Comparison of ENCODE assay signal across 19 cellular contexts in the genomic region with DNA sequence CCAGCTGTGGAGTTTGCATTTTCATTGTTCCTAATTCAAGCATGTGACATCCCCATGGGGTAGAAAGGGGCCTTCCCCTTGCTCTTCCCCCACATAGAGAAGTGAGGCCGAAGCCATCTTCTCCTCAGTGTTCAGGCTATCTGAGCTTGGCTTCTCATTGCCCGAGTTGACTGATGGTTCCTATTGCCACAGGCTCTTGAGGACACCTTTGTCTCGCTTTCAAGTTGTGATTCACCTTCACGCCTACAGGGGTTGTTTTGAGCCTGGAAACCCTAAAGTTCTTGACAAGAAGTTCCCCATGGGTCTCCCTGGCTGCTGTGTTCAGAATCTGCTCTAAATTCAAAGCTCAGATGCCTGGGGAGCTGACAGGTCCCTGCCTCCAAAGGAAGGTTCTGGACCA. TPM values are rescaled to one million over a fixed set of nuclear protein-coding genes. Genes with fewer than 3 reads are reported as not detected.
A peak's percentile ranks its signal among the peaks of the same experiment; 100 is the strongest.
DNase-seq lines count a peak whose midpoint lies in the region; ATAC-seq lines count a peak whose summit lies in the region.
"Had no signal": no experiment of that assay in that cellular context is flagged by ENCODE, and none has a peak within 500 bp of the region (broad histone marks: within the 10 kb centered on the region; RNA-seq: fewer than 3 reads in every experiment).

No MANE protein-coding gene starts in this region.

- H3K27ac Mint-ChIP-seq in activated naive CD4-positive, alpha-beta T cell treated with anti-CD3 and anti-CD28 coated beads, Interleukin-2, amount 10 ng/mL, durations not matched to agents 7 days and 5 days, result no peak overlapping the region
- no peak overlapping the region for H3K27ac Mint-ChIP-seq in activated naive CD4-positive, alpha-beta T cell treated with anti-CD3 and anti-CD28 coated beads, Interleukin-2, amount 50 U/mL, for 72 hours
- H3K27ac Mint-ChIP-seq: HFFc6 had no signal

- peaks cover 3% of the 10 kb centered on the region for H3K27me3 Mint-ChIP-seq in activated naive CD4-positive, alpha-beta T cell treated with anti-CD3 and anti-CD28 coated beads, Interleukin-2, amount 10 ng/mL, durations not matched to agents 7 days and 5 days

- DNase-seq in activated naive CD4-positive, alpha-beta T cell treated with anti-CD3 and anti-CD28 coated beads, Interleukin-2, amount 10 ng/mL, durations not matched to agents 7 days and 5 days, result peak; percentile 27
- DNase-seq in activated naive CD4-positive, alpha-beta T cell treated with anti-CD3 and anti-CD28 coated beads, Interleukin-2, amount 50 U/mL, for 72 hours (ENCODE audit: low spot score in 2 of 2), result no peak
- DNase-seq in RPMI8226 (peak; percentile 45), EL (no peak), NCI-H2081 treated with DMSO at 0.1 percent for 48 hours (lab: John Stamatoyannopoulos, UW) (no peak), mesenchymal stem cell (no peak)
- DNase-seq: activated gamma-delta T cell; gastrocnemius medialis; HFFc6; left ventricle myocardium superior; NCI-H146; NCI-H524; spleen; stimulated activated naive CD4-positive, alpha-beta T cell had no signal

- no peak overlapping the region for H2BK5ac ChIP-seq in mesenchymal stem cell (ENCODE audit: low read depth, low read length, poor library complexity, severe bottlenecking)

- H3K4me3 ChIP-seq in mesenchymal stem cell (ENCODE audit: insufficient read depth in 1 of 2, low read depth in 1 of 2, low read length in 2 of 2), result no peak overlapping the region
- H3K4me3 ChIP-seq: gastrocnemius medialis, spleen had no signal

- H3K27ac ChIP-seq in mesenchymal stem cell (ENCODE audit: low read length, poor library complexity, severe bottlenecking), result no peak overlapping the region
- H3K27ac ChIP-seq: gastrocnemius medialis, HL-60, spleen had no signal

- no peaks in the 10 kb centered on the region for H3K9me3 Mint-ChIP-seq in activated naive CD4-positive, alpha-beta T cell treated with anti-CD3 and anti-CD28 coated beads, Interleukin-2, amount 10 ng/mL, durations not matched to agents 7 days and 5 days
- no peaks in the 10 kb centered on the region for H3K9me3 Mint-ChIP-seq in activated naive CD4-positive, alpha-beta T cell treated with anti-CD3 and anti-CD28 coated beads, Interleukin-2, amount 50 U/mL, for 72 hours
- H3K9me3 Mint-ChIP-seq: HFFc6 had no signal

- no peak overlapping the region for H3K18ac ChIP-seq in mesenchymal stem cell (ENCODE audit: low read depth in 1 of 2, low read length in 2 of 2)

- no peaks in the 10 kb centered on the region for H3K79me1 ChIP-seq in mesenchymal stem cell (replicated peaks; ENCODE audit: low read length, poor library complexity, severe bottlenecking)

- H3K36me3 ChIP-seq in mesenchymal stem cell (ENCODE audit: control insufficient read depth in 1 of 2, insufficient read depth in 2 of 2, low read depth in 1 of 2, low read length in 2 of 2), result no peaks in the 10 kb centered on the region
- H3K36me3 ChIP-seq: gastrocnemius medialis, spleen had no signal

- no peaks in the 10 kb centered on the region for H3K9me3 ChIP-seq in mesenchymal stem cell (ENCODE audit: control insufficient read depth, low read length)
- H3K9me3 ChIP-seq: gastrocnemius medialis, spleen had no signal

- WGBS in mesenchymal stem cell, result 72% methylated on average over 4 of the region's 4 CpGs

- H4K8ac ChIP-seq in mesenchymal stem cell (ENCODE audit: low read length), result no peak overlapping the region

- H4K91ac ChIP-seq in mesenchymal stem cell (ENCODE audit: low read length), result no peak overlapping the region

- no peak overlapping the region for H2BK15ac ChIP-seq in mesenchymal stem cell (ENCODE audit: low read depth, poor library complexity, severe bottlenecking)

- H2BK120ac ChIP-seq in mesenchymal stem cell (ENCODE audit: low read depth, low read length), result no peak overlapping the region

- H3K23ac ChIP-seq in mesenchymal stem cell (ENCODE audit: low read length in 2 of 2), result no peak overlapping the region

- no peak overlapping the region for H2AFZ ChIP-seq in mesenchymal stem cell (ENCODE audit: low read depth, low read length)

- CTCF ChIA-PET in activated naive CD4-positive, alpha-beta T cell treated with anti-CD3 and anti-CD28 coated beads, Interleukin-2, amount 10 ng/mL, durations not matched to agents 7 days and 5 days (lab: Charles Lee), result interaction anchor here (1.3 kb wide), 1 partner anchor 35 kb away, joined by 3 read pairs; no protein-coding TSS in a partner anchor

- H3K4me3 Mint-ChIP-seq in activated naive CD4-positive, alpha-beta T cell treated with anti-CD3 and anti-CD28 coated beads, Interleukin-2, amount 10 ng/mL, durations not matched to agents 7 days and 5 days, result no peak overlapping the region
- H3K4me3 Mint-ChIP-seq: HFFc6 had no signal

- no peak overlapping the region for H2AK5ac ChIP-seq in mesenchymal stem cell (ENCODE audit: low read length, severe bottlenecking)

- no peak overlapping the region for H3K4me2 ChIP-seq in mesenchymal stem cell (ENCODE audit: low read length, poor library complexity, severe bottlenecking)

- ATAC-seq in activated naive CD4-positive, alpha-beta T cell treated with anti-CD3 and anti-CD28 coated beads, Interleukin-2, amount 50 U/mL, for 72 hours, result no peak
- ATAC-seq in HG02798 (IDR thresholded peaks at IDR 0.05; ENCODE audit: poor library complexity, unreplicated experiment), result peak; percentile 38
- ATAC-seq in HG03342 (IDR thresholded peaks at IDR 0.05; ENCODE audit: unreplicated experiment), result no peak
- ATAC-seq: gastrocnemius medialis, left ventricle myocardium superior had no signal

- H2BK12ac ChIP-seq in mesenchymal stem cell (ENCODE audit: low read length in 2 of 2), result no peak overlapping the region

- no peak overlapping the region for H3K4ac ChIP-seq in mesenchymal stem cell (ENCODE audit: low read depth in 1 of 2, low read length in 2 of 2)

- no peak overlapping the region for H3K9ac ChIP-seq in mesenchymal stem cell (ENCODE audit: low read length)

- H3K4me1 Mint-ChIP-seq in activated naive CD4-positive, alpha-beta T cell treated with anti-CD3 and anti-CD28 coated beads, Interleukin-2, amount 10 ng/mL, durations not matched to agents 7 days and 5 days, result peaks cover 6% of the 10 kb centered on the region

- no peak overlapping the region for H3K14ac ChIP-seq in mesenchymal stem cell (ENCODE audit: low read length in 2 of 2)

- no peaks in the 10 kb centered on the region for H3K36me3 Mint-ChIP-seq in activated naive CD4-positive, alpha-beta T cell treated with anti-CD3 and anti-CD28 coated beads, Interleukin-2, amount 10 ng/mL, durations not matched to agents 7 days and 5 days
- H3K36me3 Mint-ChIP-seq in activated naive CD4-positive, alpha-beta T cell treated with anti-CD3 and anti-CD28 coated beads, Interleukin-2, amount 50 U/mL, for 72 hours, result no peaks in the 10 kb centered on the region

- peaks cover 10 to 87% of the 10 kb centered on the region in 2 experiments for H3K27me3 ChIP-seq in mesenchymal stem cell (ENCODE audit: control insufficient read depth in 1 of 2, insufficient read depth in 1 of 2, low read length in 2 of 2)

- H3K4me1 ChIP-seq in mesenchymal stem cell (ENCODE audit: control insufficient read depth, insufficient read depth, low read depth, low read length), result peaks cover 9% of the 10 kb centered on the region
- H3K4me1 ChIP-seq: gastrocnemius medialis, spleen had no signal

RNA-seq across cellular contexts. Expression of gene CCNQ, which starts 24.9 kb away (rescaled TPM):
- total RNA-seq in activated naive CD4-positive, alpha-beta T cell treated with anti-CD3 and anti-CD28 coated beads, Interleukin-2, amount 50 U/mL, for 72 hours, result 10 to 100 TPM; 13.0 to 14.0 TPM
- 24.5 TPM for polyA plus RNA-seq in mesenchymal stem cell (2013, experiment 1 of 2)
- polyA plus RNA-seq in mesenchymal stem cell (2013, experiment 2 of 2), result 26.2 TPM

RNA-seq across cellular contexts. Expression of gene ATP2B3, which starts 56.6 kb away (rescaled TPM):
- not detected for total RNA-seq in activated naive CD4-positive, alpha-beta T cell treated with anti-CD3 and anti-CD28 coated beads, Interleukin-2, amount 50 U/mL, for 72 hours
- polyA plus RNA-seq in mesenchymal stem cell (2013, experiment 1 of 2), result 0.06 TPM
- polyA plus RNA-seq in mesenchymal stem cell (2013, experiment 2 of 2), result not detected
- total RNA-seq: gastrocnemius medialis, HFFc6, left ventricle myocardium superior, LHCN-M2, ureter had no signal
- polyA plus RNA-seq: spleen had no signal

Comparison
In these comparisons a context has a peak if more than half of its experiments do, and no peak if none do; other contexts are left out.
1. DNase-seq: peak in activated naive CD4-positive, alpha-beta T cell treated with anti-CD3 and anti-CD28 coated beads, Interleukin-2, amount 10 ng/mL, durations not matched to agents 7 days and 5 days (single experiment) and RPMI8226 (single experiment); none in activated naive CD4-positive, alpha-beta T cell treated with anti-CD3 and anti-CD28 coated beads, Interleukin-2, amount 50 U/mL, for 72 hours (0 of 2), EL (single experiment), NCI-H2081 treated with DMSO at 0.1 percent for 48 hours (single experiment) and mesenchymal stem cell (single experiment).